Comparison of ENCODE assay signal across 9 cellular contexts in genomic region chr4:16794816-16795445, GRCh38.
DNase-seq lines count a peak whose midpoint lies in the region; ATAC-seq and TF ChIP-seq lines count a peak whose summit lies in the region.
"Had no signal": no experiment of that assay in that cellular context is flagged by ENCODE, and none has a peak within 500 bp of the region (broad histone marks: within the 10 kb centered on the region; RNA-seq: fewer than 3 reads in every experiment).

No MANE protein-coding gene starts in this region.

- intact Hi-C loops in posterior cingulate gyrus (cut with DNase I) = no loop called here

- no peak overlapping the region for H3K4me3 ChIP-seq in Jurkat, Clone E6-1 (ENCODE audit: low read length)

- peak; percentile 47 for TF ChIP-seq CTCF in foreskin keratinocyte (conservative IDR thresholded peaks at IDR 0.05)

- no peaks in the 10 kb centered on the region for H3K4me1 ChIP-seq in foreskin keratinocyte

- H3K27me3 ChIP-seq in foreskin keratinocyte = no peaks in the 10 kb centered on the region

- ATAC-seq in foreskin keratinocyte (no peak), HG02588 (IDR thresholded peaks at IDR 0.05; ENCODE audit: unreplicated experiment) (no peak)
- ATAC-seq: activated naive CD4-positive, alpha-beta T cell treated with anti-CD3 and anti-CD28 coated beads, Interleukin-2, amount 50 U/mL, for 72 hours had no signal

- no peak overlapping the region for H3K27ac ChIP-seq in foreskin keratinocyte

- DNase-seq in NCI-H748 (lab: John Stamatoyannopoulos, UW; ENCODE audit: unreplicated experiment) (peak; percentile 37), NCI-H748 treated with DMSO at 0.1 percent for 48 hours (lab: John Stamatoyannopoulos, UW) (no peak), foreskin keratinocyte (peak in 1 of 2 donors; percentile 8), posterior cingulate gyrus (peak in 7 of 10 donors; percentile 41 to 87 (median 52)), NCI-H1436 treated with DMSO at 0.1 percent for 48 hours (lab: John Stamatoyannopoulos, UW) (no peak)
- peak; percentile 22 for DNase-seq in Jurkat, Clone E6-1 (ENCODE audit: low read depth, low spot score)
- DNase-seq in activated CD4-positive, alpha-beta T cell treated with anti-CD3 and anti-CD28 coated beads, Interleukin-2, amount 50 U/mL, for 1 hour = peak; percentile 13

Comparison
In these comparisons a context has a peak if more than half of its experiments do, and no peak if none do; other contexts are left out.
1. DNase-seq: peak in NCI-H748 (single experiment), Jurkat, Clone E6-1 (single experiment), activated CD4-positive, alpha-beta T cell treated with anti-CD3 and anti-CD28 coated beads, Interleukin-2, amount 50 U/mL, for 1 hour (single experiment) and posterior cingulate gyrus (7 of 10); none in NCI-H748 treated with DMSO at 0.1 percent for 48 hours (single experiment) and NCI-H1436 treated with DMSO at 0.1 percent for 48 hours (single experiment).